In the genomic region with DNA sequence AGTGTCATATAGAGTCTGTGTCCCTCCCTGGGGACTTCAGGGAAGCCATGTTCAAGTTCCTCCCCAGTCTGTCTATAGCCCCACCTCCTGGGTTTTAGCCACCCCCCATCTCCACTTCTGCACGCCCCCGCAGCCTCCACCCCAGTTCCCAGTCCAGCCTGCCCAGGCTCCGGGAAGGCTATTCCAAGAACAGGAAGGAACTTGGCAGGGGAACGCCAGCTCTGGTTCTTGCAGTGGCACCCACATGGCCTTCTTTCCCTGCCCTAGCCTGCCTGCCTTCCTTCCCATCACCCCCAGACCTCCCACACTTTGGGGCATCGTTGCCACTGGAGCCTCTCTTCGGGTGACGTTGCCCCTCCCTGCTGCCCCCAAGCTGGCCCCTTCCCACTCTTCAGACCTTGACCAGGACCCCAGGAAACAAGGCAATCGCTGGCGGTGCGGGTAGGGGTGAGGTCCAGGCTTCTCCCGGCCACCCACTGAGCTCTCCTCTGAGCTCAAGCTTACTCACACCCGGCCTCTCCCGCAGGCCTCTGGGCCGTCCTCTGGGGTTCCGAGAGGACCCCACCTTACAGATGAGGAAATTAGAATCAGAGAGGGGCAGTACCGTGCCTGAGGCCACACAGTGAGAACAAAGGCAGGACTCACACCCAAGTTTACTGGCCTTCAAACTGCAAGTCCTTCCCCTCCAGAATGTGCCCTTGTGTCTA, we compare ENCODE assay signal across 1 cellular context.
TF ChIP-seq lines count a peak whose summit lies in the region.

No MANE protein-coding gene starts in this region.

TF ChIP-seq in WTC11, 78 proteins besides CTCF, POLR2A, EP300 and RAD21:
- TF ChIP-seq, protein P1, sequence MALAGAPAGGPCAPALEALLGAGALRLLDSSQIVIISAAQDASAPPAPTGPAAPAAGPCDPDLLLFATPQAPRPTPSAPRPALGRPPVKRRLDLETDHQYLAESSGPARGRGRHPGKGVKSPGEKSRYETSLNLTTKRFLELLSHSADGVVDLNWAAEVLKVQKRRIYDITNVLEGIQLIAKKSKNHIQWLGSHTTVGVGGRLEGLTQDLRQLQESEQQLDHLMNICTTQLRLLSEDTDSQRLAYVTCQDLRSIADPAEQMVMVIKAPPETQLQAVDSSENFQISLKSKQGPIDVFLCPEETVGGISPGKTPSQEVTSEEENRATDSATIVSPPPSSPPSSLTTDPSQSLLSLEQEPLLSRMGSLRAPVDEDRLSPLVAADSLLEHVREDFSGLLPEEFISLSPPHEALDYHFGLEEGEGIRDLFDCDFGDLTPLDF (CRISPR knock-in tag; IDR thresholded peaks at IDR 0.05) = no peak
- TF ChIP-seq RORB (CRISPR knock-in tag; IDR thresholded peaks at IDR 0.05) (no peak), ZNF232 (CRISPR knock-in tag; IDR thresholded peaks at IDR 0.05) (no peak), NFATC4 (CRISPR knock-in tag; IDR thresholded peaks at IDR 0.05) (no peak)
- TF ChIP-seq, protein P2, sequence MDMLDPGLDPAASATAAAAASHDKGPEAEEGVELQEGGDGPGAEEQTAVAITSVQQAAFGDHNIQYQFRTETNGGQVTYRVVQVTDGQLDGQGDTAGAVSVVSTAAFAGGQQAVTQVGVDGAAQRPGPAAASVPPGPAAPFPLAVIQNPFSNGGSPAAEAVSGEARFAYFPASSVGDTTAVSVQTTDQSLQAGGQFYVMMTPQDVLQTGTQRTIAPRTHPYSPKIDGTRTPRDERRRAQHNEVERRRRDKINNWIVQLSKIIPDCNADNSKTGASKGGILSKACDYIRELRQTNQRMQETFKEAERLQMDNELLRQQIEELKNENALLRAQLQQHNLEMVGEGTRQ (CRISPR knock-in tag; IDR thresholded peaks at IDR 0.05) = no peak
- TF ChIP-seq, protein P3, sequence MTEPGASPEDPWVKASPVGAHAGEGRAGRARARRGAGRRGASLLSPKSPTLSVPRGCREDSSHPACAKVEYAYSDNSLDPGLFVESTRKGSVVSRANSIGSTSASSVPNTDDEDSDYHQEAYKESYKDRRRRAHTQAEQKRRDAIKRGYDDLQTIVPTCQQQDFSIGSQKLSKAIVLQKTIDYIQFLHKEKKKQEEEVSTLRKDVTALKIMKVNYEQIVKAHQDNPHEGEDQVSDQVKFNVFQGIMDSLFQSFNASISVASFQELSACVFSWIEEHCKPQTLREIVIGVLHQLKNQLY (CRISPR knock-in tag; IDR thresholded peaks at IDR 0.05) = no peak
